ENCODE assay signal across 38 cellular contexts in the genomic region with DNA sequence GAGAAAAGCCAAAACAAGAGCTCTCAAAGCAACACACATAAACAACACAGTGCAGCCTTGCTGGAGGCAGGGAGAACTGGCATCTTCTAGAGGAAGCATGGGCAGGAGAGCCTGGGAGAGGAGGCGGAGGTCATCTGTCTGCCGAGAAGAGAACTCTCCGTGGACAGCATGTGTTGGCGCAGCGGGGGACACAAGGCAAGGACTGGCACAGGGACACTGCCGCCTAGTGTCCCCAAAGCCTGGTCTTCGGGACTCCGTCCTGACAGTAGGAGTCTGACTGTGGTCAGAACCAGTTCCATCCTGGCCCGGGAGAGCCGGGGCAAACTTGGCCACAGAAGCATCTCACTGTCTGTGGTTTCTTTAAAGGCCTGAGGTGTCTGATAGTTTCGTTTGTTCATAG. TPM values are rescaled to one million over a fixed set of nuclear protein-coding genes. Genes with fewer than 3 reads are reported as not detected.
"Had no signal": no experiment of that assay in that cellular context is flagged by ENCODE, and none has a peak within 500 bp of the region (broad histone marks: within the 10 kb centered on the region; RNA-seq: fewer than 3 reads in every experiment).

No MANE protein-coding gene starts in this region.

- H3K9me3 ChIP-seq: body of pancreas, breast epithelium, SJCRH30 had no signal

- H3K4me3 ChIP-seq: body of pancreas, breast epithelium, SJCRH30 had no signal

- FAIRE-seq: astrocyte had no signal

- H3K27me3 ChIP-seq: body of pancreas, breast epithelium had no signal

- H3K4me2 ChIP-seq: KMS-11 had no signal

- H3K27ac ChIP-seq: body of pancreas, breast epithelium, KMS-11, SJCRH30, VCaP had no signal

- ATAC-seq: activated CD8-positive, alpha-beta memory T cell treated with anti-CD3 and anti-CD28 coated beads, Interleukin-2, amount 10 ng/mL, durations not matched to agents 7 days and 5 days; activated T-cell treated with anti-CD3 and anti-CD28 coated beads, Interleukin-2, amount 50 U/mL, for 72 hours; activated T-helper 17 cell treated with anti-CD3 and anti-CD28 coated beads, Interleukin-2, amount 50 U/mL, for 72 hours; body of pancreas; Panc1 had no signal

- DNase-seq: activated B cell treated with CpG ODN at 0.5 μM for 24 hours; activated CD4-positive, alpha-beta memory T cell treated with anti-CD3 and anti-CD28 coated beads for 36 hours; activated CD4-positive, alpha-beta T cell treated with anti-CD3 and anti-CD28 coated beads for 4 hours; activated CD4-positive, alpha-beta T cell treated with anti-CD3 and anti-CD28 coated beads, Interleukin-2, amount 50 U/mL, for 1 hour; activated CD4-positive, CD25-positive, alpha-beta regulatory T cell treated with anti-CD3 and anti-CD28 coated beads, Interleukin-2, amount 50 U/mL, for 72 hours; activated CD8-positive, alpha-beta memory T cell treated with anti-CD3 and anti-CD28 coated beads for 24 hours; activated CD8-positive, alpha-beta memory T cell treated with anti-CD3 and anti-CD28 coated beads, Interleukin-2, amount 10 ng/mL, durations not matched to agents 7 days and 5 days; activated CD8-positive, alpha-beta memory T cell treated with anti-CD3 and anti-CD28 coated beads, Interleukin-2, amount 50 U/mL, for 48 hours; activated effector memory CD4-positive, alpha-beta T cell treated with anti-CD3 and anti-CD28 coated beads, Interleukin-2, amount 50 U/mL, for 16 hours; activated naive CD4-positive, alpha-beta T cell; activated naive CD8-positive, alpha-beta T cell treated with anti-CD3 and anti-CD28 coated beads, Interleukin-2, amount 10 ng/mL, durations not matched to agents 7 days and 5 days; activated T-cell treated with anti-CD3 and anti-CD28 coated beads, Interleukin-2, amount 50 U/mL, for 1 hour; activated T-cell treated with anti-CD3 and anti-CD28 coated beads, Interleukin-2, amount 50 U/mL, for 72 hours; body of pancreas; NCI-H1105; NCI-H1417 treated with DMSO at 0.1 percent for 48 hours; NCI-H187 treated with DMSO at 0.1 percent for 48 hours; NCI-H2081; NCI-H2171 treated with DMSO at 0.1 percent for 48 hours; NCI-H2227 treated with DMSO at 0.1 percent for 48 hours; NCI-H446; NCI-H510A treated with DMSO at 0.1 percent for 48 hours; NCI-H526 treated with DMSO at 0.1 percent for 48 hours; NCI-H82; SHP77; SJCRH30; SW 1271; T-helper 1 cell; T-helper 2 cell; T-helper 9 cell had no signal

- H3K36me3 ChIP-seq: breast epithelium, SJCRH30 had no signal

- H3K9ac ChIP-seq: KMS-11 had no signal

- H3K4me1 ChIP-seq: body of pancreas, breast epithelium, SJCRH30 had no signal

RNA-seq across cellular contexts. Expression of gene KCNA1, which starts 47.3 kb away (rescaled TPM):
- total RNA-seq: activated CD4-positive, alpha-beta memory T cell treated with anti-CD3 and anti-CD28 coated beads for 36 hours; activated CD8-positive, alpha-beta memory T cell treated with anti-CD3 and anti-CD28 coated beads, Interleukin-2, amount 10 ng/mL, durations not matched to agents 7 days and 5 days; activated naive CD8-positive, alpha-beta T cell treated with anti-CD3 and anti-CD28 coated beads, Interleukin-2, amount 10 ng/mL, durations not matched to agents 7 days and 5 days; activated T-helper 17 cell treated with anti-CD3 and anti-CD28 coated beads, Interleukin-2, amount 50 U/mL, for 72 hours; MCF 10A; RPMI7951; SJCRH30 had no signal
